ENCODE assay signal across 26 cellular contexts in genomic region chr1:119984771-119985170, GRCh38.
DNase-seq lines count a peak whose midpoint lies in the region; FAIRE-seq and TF ChIP-seq lines count a peak whose summit lies in the region.
"Had no signal": no experiment of that assay in that cellular context is flagged by ENCODE, and none has a peak within 500 bp of the region (broad histone marks: within the 10 kb centered on the region; RNA-seq: fewer than 3 reads in every experiment).

No MANE protein-coding gene starts in this region.

- H3K79me2 ChIP-seq in mammary epithelial cell (ENCODE audit: insufficient read depth, low read length) (peaks cover 76% of the 10 kb centered on the region), astrocyte (ENCODE audit: insufficient read depth, low read length) (peaks cover 45% of the 10 kb centered on the region), mesendoderm (ENCODE audit: control insufficient read depth, insufficient read depth, low read length) (no peaks in the 10 kb centered on the region)

- POLR2A ChIA-PET in MCF 10A (lab: Yijun Ruan, JAX), result no interaction called here

- in situ Hi-C loops in mammary epithelial cell (cut with MboI; ENCODE audit: low sequenced_read_pairs in 2 of 2), result no loop called here

- H3K27me3 Mint-ChIP-seq in MCF 10A (ENCODE audit: insufficient read depth, unreplicated experiment), result no peaks in the 10 kb centered on the region
- no peaks in the 10 kb centered on the region for H3K27me3 Mint-ChIP-seq in astrocyte (ENCODE audit: low read depth, unreplicated experiment)
- H3K27me3 Mint-ChIP-seq: effector memory CD8-positive, alpha-beta T cell had no signal

- no peak overlapping the region for H2BK120ac ChIP-seq in mesendoderm (ENCODE audit: low read depth, low read length)

- no peak overlapping the region for H2AK5ac ChIP-seq in mesendoderm (ENCODE audit: low read length)

- H4K8ac ChIP-seq in mesendoderm (ENCODE audit: low read depth, low read length), result no peak overlapping the region

- H4K5ac ChIP-seq in mesendoderm (ENCODE audit: low read length), result no peak overlapping the region

- no peaks in the 10 kb centered on the region for H3K79me1 ChIP-seq in mesendoderm (ENCODE audit: low read length)

- H4K20me1 ChIP-seq in mammary epithelial cell (ENCODE audit: insufficient read depth, low read length), result no peaks in the 10 kb centered on the region
- peaks cover 11% of the 10 kb centered on the region for H4K20me1 ChIP-seq in astrocyte (ENCODE audit: insufficient read depth, low read length)

- TF ChIP-seq POLR2A in GM12891 (IDR thresholded peaks at IDR 0.05; ENCODE audit: low read depth, low read length), result no peak

- H3K4me2 ChIP-seq in mammary epithelial cell (ENCODE audit: insufficient read depth, low read depth, low read length), result peak overlapping the region; percentile 13
- no peak overlapping the region for H3K4me2 ChIP-seq in astrocyte (ENCODE audit: low read length)
- H3K4me2 ChIP-seq in mesendoderm (ENCODE audit: low read length), result no peak overlapping the region

- peak; percentile 63 for DNase-seq in mammary epithelial cell
- no peak for DNase-seq in MCF 10A (ENCODE audit: unreplicated experiment)
- DNase-seq in astrocyte (ENCODE audit: low read depth), result no peak
- peak; percentile 22 for DNase-seq in mesendoderm
- no peak for DNase-seq in NCI-H2171 treated with DMSO at 0.1 percent for 48 hours (lab: John Stamatoyannopoulos, UW)
- DNase-seq in NCI-H2196 (lab: John Stamatoyannopoulos, UW; ENCODE audit: unreplicated experiment), result no peak
- DNase-seq in GM12891 (ENCODE audit: insufficient read length, low spot score), result no peak
- DNase-seq: activated CD4-positive, alpha-beta T cell treated with anti-CD3 and anti-CD28 coated beads for 48 hours; activated naive CD4-positive, alpha-beta T cell; activated T-cell treated with anti-CD3 and anti-CD28 coated beads, Interleukin-2, amount 50 U/mL, for 4 hours; amniotic stem cell; BE2C; cortex of kidney; DMS153; effector memory CD8-positive, alpha-beta T cell; IMR-90; left colon; NCI-H1092 treated with DMSO at 0.1 percent for 48 hours; NCI-H1930; NCI-H2227 treated with DMSO at 0.1 percent for 48 hours; NCI-H69; occipital lobe; RPMI8226; stimulated activated naive CD8-positive, alpha-beta T cell treated with anti-CD3 and anti-CD28 coated beads, Interleukin-15, Interleukin-2, amounts not matched to agents 100 U/mL and 50 U/mL, for 24 hours; thyroid gland had no signal

- peaks cover 24% of the 10 kb centered on the region for H3K36me3 Mint-ChIP-seq in MCF 10A (ENCODE audit: insufficient read depth, unreplicated experiment)
- peaks cover 9% of the 10 kb centered on the region for H3K36me3 Mint-ChIP-seq in astrocyte (ENCODE audit: low read depth, unreplicated experiment)

- no peak overlapping the region for H3K18ac ChIP-seq in mesendoderm (ENCODE audit: low read length)

- no peak overlapping the region for H3K27ac ChIP-seq in mammary epithelial cell (ENCODE audit: insufficient read depth, low read depth, low read length)
- no peak overlapping the region for H3K27ac ChIP-seq in astrocyte (ENCODE audit: low read depth, low read length)
- H3K27ac ChIP-seq in mesendoderm (ENCODE audit: low read depth, low read length), result no peak overlapping the region
- H3K27ac ChIP-seq: cardiac muscle cell, thyroid gland had no signal

- H3K27me3 ChIP-seq in mammary epithelial cell (ENCODE audit: insufficient read depth, low read length), result no peaks in the 10 kb centered on the region
- H3K27me3 ChIP-seq in astrocyte (ENCODE audit: insufficient read depth, low read length), result no peaks in the 10 kb centered on the region
- H3K27me3 ChIP-seq in mesendoderm (ENCODE audit: insufficient read depth, low read length, poor library complexity), result no peaks in the 10 kb centered on the region
- H3K27me3 ChIP-seq: BE2C, cardiac muscle cell, thyroid gland had no signal

- no peak overlapping the region for H3K23ac ChIP-seq in mesendoderm (ENCODE audit: low read length)

- H3K4me3 ChIP-seq in mammary epithelial cell (replicated peaks in 1 of 3; ENCODE audit: insufficient read depth in 1 of 3, low read depth in 2 of 3, low read length in 3 of 3) (no peak overlapping the region), astrocyte (ENCODE audit: insufficient read depth, low read depth, low read length) (no peak overlapping the region), mesendoderm (ENCODE audit: low read length) (no peak overlapping the region)
- H3K4me3 ChIP-seq: cardiac muscle cell, thyroid gland had no signal

- H2AFZ ChIP-seq in mammary epithelial cell (ENCODE audit: low read depth, low read length), result no peak overlapping the region
- H2AFZ ChIP-seq in astrocyte (ENCODE audit: low read depth, low read length), result no peak overlapping the region

- BruUV-seq in mammary epithelial cell (replicated peaks; lab: Mats Ljungman, UMichigan), result no TSS peak
- BruUV-seq in MCF 10A (replicated peaks; lab: Mats Ljungman, UMichigan), result no TSS peak

- peaks cover 7% of the 10 kb centered on the region for H3K36me3 ChIP-seq in mammary epithelial cell (ENCODE audit: insufficient read depth, low read length)
- peaks cover 10% of the 10 kb centered on the region for H3K36me3 ChIP-seq in astrocyte (ENCODE audit: insufficient read depth, low read length)
- H3K36me3 ChIP-seq in mesendoderm (ENCODE audit: control insufficient read depth, insufficient read depth, low read length), result no peaks in the 10 kb centered on the region
- H3K36me3 ChIP-seq: BE2C, thyroid gland had no signal

- no peak for TF ChIP-seq CTCF in mammary epithelial cell (conservative IDR thresholded peaks at IDR 0.05 in 1 of 2, IDR thresholded peaks at IDR 0.05 in 1 of 2; ENCODE audit: extremely low read depth in 1 of 2, insufficient read depth in 1 of 2, low read depth in 1 of 2, low read length in 2 of 2)
- no peak for TF ChIP-seq CTCF in MCF 10A (IDR thresholded peaks at IDR 0.05; ENCODE audit: unreplicated experiment)
- TF ChIP-seq CTCF in astrocyte (IDR thresholded peaks at IDR 0.05; ENCODE audit: insufficient read depth, low read depth, low read length), result no peak

- no peak overlapping the region for H2BK15ac ChIP-seq in mesendoderm (replicated peaks; ENCODE audit: low read depth)

- peaks cover 36% of the 10 kb centered on the region for H3K4me1 ChIP-seq in mammary epithelial cell (ENCODE audit: insufficient read depth, low read length)
- peaks cover 42% of the 10 kb centered on the region for H3K4me1 ChIP-seq in astrocyte (ENCODE audit: insufficient read depth, low read length)
- peaks cover 2% of the 10 kb centered on the region for H3K4me1 ChIP-seq in mesendoderm (ENCODE audit: control insufficient read depth, low read depth, low read length)
- H3K4me1 ChIP-seq: BE2C had no signal

- H3K4me1 Mint-ChIP-seq in MCF 10A (ENCODE audit: insufficient read depth, unreplicated experiment) (peaks cover 44% of the 10 kb centered on the region), astrocyte (ENCODE audit: low read depth, unreplicated experiment) (peaks cover 46% of the 10 kb centered on the region)

- no peak for FAIRE-seq in astrocyte (lab: Jason Lieb, UNC)
- FAIRE-seq in GM12891 (lab: Jason Lieb, UNC), result no peak

- H3K4ac ChIP-seq in mesendoderm (ENCODE audit: low read depth, low read length), result no peak overlapping the region

- no peaks in the 10 kb centered on the region for H3K9me3 ChIP-seq in mammary epithelial cell (replicated peaks; ENCODE audit: insufficient read depth, low read length)
- H3K9me3 ChIP-seq in astrocyte (ENCODE audit: insufficient read depth, low read depth, low read length), result no peaks in the 10 kb centered on the region
- H3K9me3 ChIP-seq: BE2C, thyroid gland had no signal

- CTCF ChIA-PET in mammary epithelial cell (lab: Charles Lee; ENCODE audit: low non-redundant PET), result no interaction called here
- CTCF ChIA-PET in MCF 10A (lab: Yijun Ruan, JAX), result interaction anchor here (1.1 kb wide), 1 partner anchor 16 kb away, joined by 4 read pairs; no protein-coding TSS in a partner anchor

- intact Hi-C loops in mammary epithelial cell (cut with micrococcal nuclease) (no loop called here), MCF 10A (cut with micrococcal nuclease) (no loop called here)

- dilution Hi-C loops in mammary epithelial cell (cut with HindIII; ENCODE audit: low sequenced_read_pairs), result no loop called here

- no peaks in the 10 kb centered on the region for H3K9me3 Mint-ChIP-seq in MCF 10A (ENCODE audit: unreplicated experiment)
- no peaks in the 10 kb centered on the region for H3K9me3 Mint-ChIP-seq in astrocyte (ENCODE audit: unreplicated experiment)
- H3K9me3 Mint-ChIP-seq: activated T-cell treated with anti-CD3 and anti-CD28 coated beads, Interleukin-2, amount 50 U/mL, for 4 hours; effector memory CD8-positive, alpha-beta T cell had no signal

- no peak overlapping the region for H3K56ac ChIP-seq in mesendoderm (ENCODE audit: low read length)

- H2BK5ac ChIP-seq in mesendoderm (ENCODE audit: low read length), result no peak overlapping the region

- no peak overlapping the region for H3K27ac Mint-ChIP-seq in MCF 10A (ENCODE audit: low read depth, unreplicated experiment)
- peak overlapping the region; percentile 62 for H3K27ac Mint-ChIP-seq in astrocyte (ENCODE audit: unreplicated experiment)

- H3K4me3 Mint-ChIP-seq in MCF 10A (ENCODE audit: unreplicated experiment) (no peak overlapping the region), astrocyte (ENCODE audit: unreplicated experiment) (peak overlapping the region; percentile 7)
- H3K4me3 Mint-ChIP-seq: activated T-cell treated with anti-CD3 and anti-CD28 coated beads, Interleukin-2, amount 50 U/mL, for 4 hours; effector memory CD8-positive, alpha-beta T cell had no signal

- WGBS in mammary epithelial cell (ENCODE audit: low coverage, missing lambda C conversion rate), result 22% methylated on average over 1 of the region's 1 CpG
- WGBS in mesendoderm (ENCODE audit: extremely low coverage, insufficient coverage, low lambda C conversion rate), result no CpG with 5 or more reads among the region's 1 CpG

- H3K9ac ChIP-seq in mammary epithelial cell (ENCODE audit: insufficient read depth, low read length) (no peak overlapping the region), astrocyte (ENCODE audit: low read length) (no peak overlapping the region), mesendoderm (ENCODE audit: low read length) (no peak overlapping the region)

TF ChIP-seq in GM12891, 5 proteins besides CTCF, POLR2A, EP300 and RAD21:
- TF ChIP-seq PAX5 (IDR thresholded peaks at IDR 0.05; ENCODE audit: insufficient read depth, low read length, severe bottlenecking) (no peak), TAF1 (IDR thresholded peaks at IDR 0.05; ENCODE audit: low read depth, low read length) (no peak)

Comparison
In these comparisons a context has a peak if more than half of its experiments do, and no peak if none do; other contexts are left out.
1. DNase-seq: peak in mammary epithelial cell (single experiment) and mesendoderm (single experiment); none in MCF 10A (single experiment), astrocyte (single experiment), NCI-H2171 treated with DMSO at 0.1 percent for 48 hours (single experiment), NCI-H2196 (single experiment) and GM12891 (single experiment).